Comparison of ENCODE assay signal across 22 cellular contexts in the genomic region with DNA sequence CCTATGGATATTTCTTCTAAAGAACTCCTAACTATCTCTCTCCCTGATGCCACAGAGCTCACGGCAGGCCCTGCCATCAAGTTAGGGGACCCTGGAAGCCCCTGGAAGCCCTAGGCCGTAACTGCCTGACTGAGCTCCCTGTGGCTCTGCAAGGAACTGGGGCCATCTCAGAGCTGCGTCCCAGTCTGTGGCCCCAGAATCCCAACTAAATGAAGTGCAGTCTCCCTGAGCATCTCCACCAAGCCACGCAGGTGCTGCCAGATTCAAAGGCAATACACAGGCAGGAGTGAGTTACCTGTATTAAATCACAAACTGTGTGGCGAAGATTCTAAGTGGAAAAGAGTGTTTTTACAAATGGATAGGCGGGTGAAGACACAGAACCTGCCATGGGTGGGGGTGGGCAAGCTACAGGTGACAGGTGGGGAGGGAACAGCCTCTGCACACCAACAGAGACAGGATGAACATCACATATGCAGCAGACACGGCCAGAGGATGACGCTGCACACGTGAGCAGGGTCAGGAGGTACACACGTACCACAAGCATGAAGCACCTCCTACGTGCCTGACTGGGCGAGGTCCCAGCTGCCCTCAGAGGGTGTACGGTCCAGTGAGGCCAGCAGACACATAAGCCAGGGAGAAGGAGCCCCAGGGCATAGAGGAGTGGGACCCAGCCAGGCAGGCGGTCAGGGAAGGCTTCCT.
DNase-seq lines count a peak whose midpoint lies in the region; ATAC-seq and TF ChIP-seq lines count a peak whose summit lies in the region.
"Had no signal": no experiment of that assay in that cellular context is flagged by ENCODE, and none has a peak within 500 bp of the region (broad histone marks: within the 10 kb centered on the region; RNA-seq: fewer than 3 reads in every experiment).

No MANE protein-coding gene starts in this region.

- H3K4me1 Mint-ChIP-seq in memory B cell = peaks cover 8% of the 10 kb centered on the region
- peaks cover 4 to 5% of the 10 kb centered on the region in 2 donors for H3K4me1 Mint-ChIP-seq in stimulated activated naive B cell treated with anti-CD40 and anti-IgM and Interleukin-4, amounts not matched to agents 10 μg/mL and 1 μg/mL and 100 μg/mL, for 72 hours
- H3K4me1 Mint-ChIP-seq in activated naive CD8-positive, alpha-beta T cell treated with anti-CD3 and anti-CD28 coated beads, Interleukin-2, amount 50 U/mL, for 24 hours = no peaks in the 10 kb centered on the region

- H3K27ac ChIP-seq in WERI-Rb-1 = peak overlapping the region; percentile 70
- H3K27ac ChIP-seq: BLaER1, colonic mucosa had no signal

- H3K27ac Mint-ChIP-seq in memory B cell = peak overlapping the region; percentile 85
- peak overlapping the region; percentile 80 for H3K27ac Mint-ChIP-seq in stimulated activated naive B cell treated with anti-CD40 and anti-IgM and Interleukin-4, amounts not matched to agents 10 μg/mL and 1 μg/mL and 100 μg/mL, for 72 hours
- no peak overlapping the region for H3K27ac Mint-ChIP-seq in activated naive CD8-positive, alpha-beta T cell treated with anti-CD3 and anti-CD28 coated beads, Interleukin-2, amount 50 U/mL, for 24 hours
- H3K27ac Mint-ChIP-seq: activated T-helper 1 cell treated with anti-CD3 and anti-CD28 coated beads, Interleukin-12 subunit alpha, Interleukin-12 subunit beta, Interleukin-2, Interleukin-4 antibody, amounts not matched to agents 30 ng/mL and 10 ng/mL and 1 ng/mL, durations not matched to agents 14 hours and 24 hours and 36 hours had no signal

- no peak for TF ChIP-seq CTCF in WERI-Rb-1 (IDR thresholded peaks at IDR 0.05; ENCODE audit: low read depth, low read length)

- H3K36me3 ChIP-seq in WERI-Rb-1 = peaks cover 8% of the 10 kb centered on the region; the same call in 1 of the 2 replicates
- H3K36me3 ChIP-seq: colonic mucosa had no signal

- no peaks in the 10 kb centered on the region for H3K27me3 Mint-ChIP-seq in memory B cell
- no peaks in the 10 kb centered on the region for H3K27me3 Mint-ChIP-seq in stimulated activated naive B cell treated with anti-CD40 and anti-IgM and Interleukin-4, amounts not matched to agents 10 μg/mL and 1 μg/mL and 100 μg/mL, for 72 hours
- no peaks in the 10 kb centered on the region for H3K27me3 Mint-ChIP-seq in activated naive CD8-positive, alpha-beta T cell treated with anti-CD3 and anti-CD28 coated beads, Interleukin-2, amount 50 U/mL, for 24 hours

- ATAC-seq in memory B cell (ENCODE audit: low read depth) = no peak
- ATAC-seq in stimulated activated naive B cell treated with anti-CD40 and anti-IgM and Interleukin-4, amounts not matched to agents 10 μg/mL and 1 μg/mL and 100 μg/mL, for 72 hours (replicated peaks) = no peak
- no peak for ATAC-seq in HG02588 (IDR thresholded peaks at IDR 0.05; ENCODE audit: unreplicated experiment)
- ATAC-seq in activated naive CD8-positive, alpha-beta T cell treated with anti-CD3 and anti-CD28 coated beads, Interleukin-2, amount 50 U/mL, for 24 hours = no peak
- ATAC-seq: SK-N-SH treated with all-trans-retinoic acid at 6 μM for 48 hours had no signal

- H3K4me3 Mint-ChIP-seq in memory B cell = no peak overlapping the region
- no peak overlapping the region for H3K4me3 Mint-ChIP-seq in stimulated activated naive B cell treated with anti-CD40 and anti-IgM and Interleukin-4, amounts not matched to agents 10 μg/mL and 1 μg/mL and 100 μg/mL, for 72 hours
- H3K4me3 Mint-ChIP-seq in activated naive CD8-positive, alpha-beta T cell treated with anti-CD3 and anti-CD28 coated beads, Interleukin-2, amount 50 U/mL, for 24 hours = no peak overlapping the region
- H3K4me3 Mint-ChIP-seq: activated T-helper 1 cell treated with anti-CD3 and anti-CD28 coated beads, Interleukin-12 subunit alpha, Interleukin-12 subunit beta, Interleukin-2, Interleukin-4 antibody, amounts not matched to agents 30 ng/mL and 10 ng/mL and 1 ng/mL, durations not matched to agents 14 hours and 24 hours and 36 hours had no signal

- H3K4me3 ChIP-seq in WERI-Rb-1 (ENCODE audit: low read depth, low read length) = peak overlapping the region; percentile 45
- H3K4me3 ChIP-seq: BLaER1, colonic mucosa had no signal

- peaks cover 19% of the 10 kb centered on the region for H3K36me3 Mint-ChIP-seq in memory B cell
- peaks cover 14 to 32% of the 10 kb centered on the region in 2 donors for H3K36me3 Mint-ChIP-seq in stimulated activated naive B cell treated with anti-CD40 and anti-IgM and Interleukin-4, amounts not matched to agents 10 μg/mL and 1 μg/mL and 100 μg/mL, for 72 hours
- H3K36me3 Mint-ChIP-seq in activated naive CD8-positive, alpha-beta T cell treated with anti-CD3 and anti-CD28 coated beads, Interleukin-2, amount 50 U/mL, for 24 hours (ENCODE audit: low read depth) = peaks cover 4% of the 10 kb centered on the region

- no peaks in the 10 kb centered on the region for H3K9me3 Mint-ChIP-seq in memory B cell
- H3K9me3 Mint-ChIP-seq in stimulated activated naive B cell treated with anti-CD40 and anti-IgM and Interleukin-4, amounts not matched to agents 10 μg/mL and 1 μg/mL and 100 μg/mL, for 72 hours = no peaks in the 10 kb centered on the region
- no peaks in the 10 kb centered on the region for H3K9me3 Mint-ChIP-seq in activated naive CD8-positive, alpha-beta T cell treated with anti-CD3 and anti-CD28 coated beads, Interleukin-2, amount 50 U/mL, for 24 hours
- H3K9me3 Mint-ChIP-seq: activated T-helper 1 cell treated with anti-CD3 and anti-CD28 coated beads, Interleukin-12 subunit alpha, Interleukin-12 subunit beta, Interleukin-2, Interleukin-4 antibody, amounts not matched to agents 30 ng/mL and 10 ng/mL and 1 ng/mL, durations not matched to agents 14 hours and 24 hours and 36 hours; brain had no signal

- H3K27me3 ChIP-seq in WERI-Rb-1 (ENCODE audit: insufficient read depth, low read depth, severe bottlenecking) = no peaks in the 10 kb centered on the region
- H3K27me3 ChIP-seq: BLaER1, colonic mucosa had no signal

- peak; percentile 58 for DNase-seq in activated effector memory CD4-positive, alpha-beta T cell treated with anti-CD3 and anti-CD28 coated beads, Interleukin-2, amount 50 U/mL, for 16 hours
- no peak for DNase-seq in activated effector memory CD4-positive, alpha-beta T cell treated with Interleukin-2 at 50 U/mL for 16 hours
- DNase-seq in WERI-Rb-1 = peak; percentile 14
- no peak for DNase-seq in memory B cell (ENCODE audit: low spot score in 2 of 2)
- DNase-seq in stimulated activated naive B cell treated with anti-CD40 and anti-IgM and Interleukin-4, amounts not matched to agents 10 μg/mL and 1 μg/mL and 100 μg/mL, for 72 hours = no peak
- DNase-seq in GM19238 (ENCODE audit: insufficient read length, low spot score) = no peak
- DNase-seq in activated naive CD8-positive, alpha-beta T cell treated with anti-CD3 and anti-CD28 coated beads, Interleukin-2, amount 50 U/mL, for 24 hours = no peak
- DNase-seq: ACHN; activated CD4-positive, CD25-positive, alpha-beta regulatory T cell; colonic mucosa; EL; HCEC 1CT; mammary epithelial cell; NCI-H1694 treated with DMSO at 0.1 percent for 48 hours; NCI-H226; stimulated activated CD4-positive, alpha-beta T cell treated with anti-CD3 and anti-CD28 coated beads, Interleukin-15, amount 100 ng/mL, for 24 hours; T-helper 9 cell had no signal

- H3K9me3 ChIP-seq in WERI-Rb-1 (ENCODE audit: severe bottlenecking) = no peaks in the 10 kb centered on the region
- H3K9me3 ChIP-seq: BLaER1, colonic mucosa had no signal

Comparison
In these comparisons a context has a peak if more than half of its experiments do, and no peak if none do; other contexts are left out.
1. DNase-seq: peak in activated effector memory CD4-positive, alpha-beta T cell treated with anti-CD3 and anti-CD28 coated beads, Interleukin-2, amount 50 U/mL, for 16 hours (single experiment) and WERI-Rb-1 (single experiment); none in activated effector memory CD4-positive, alpha-beta T cell treated with Interleukin-2 at 50 U/mL for 16 hours (single experiment), memory B cell (0 of 2), stimulated activated naive B cell treated with anti-CD40 and anti-IgM and Interleukin-4, amounts not matched to agents 10 μg/mL and 1 μg/mL and 100 μg/mL, for 72 hours (single experiment), GM19238 (single experiment) and activated naive CD8-positive, alpha-beta T cell treated with anti-CD3 and anti-CD28 coated beads, Interleukin-2, amount 50 U/mL, for 24 hours (single experiment).